Comparison of ENCODE assay signal across 8 cellular contexts in genomic region chr19:55259540-55260210, GRCh38. TPM values are rescaled to one million over a fixed set of nuclear protein-coding genes. Genes with fewer than 3 reads are reported as not detected.
DNase-seq lines count a peak whose midpoint lies in the region; ATAC-seq and TF ChIP-seq lines count a peak whose summit lies in the region.

No MANE protein-coding gene starts in this region.

- peak overlapping the region; percentile 94 for H3K4me3 Mint-ChIP-seq in activated B cell treated with CpG ODN at 0.5 μM for 24 hours

- H3K27me3 ChIP-seq in HUES6 (ENCODE audit: control insufficient read depth, insufficient read depth, low read length) (no peaks in the 10 kb centered on the region), smooth muscle cell (ENCODE audit: low read depth) (no peaks in the 10 kb centered on the region)

- peaks cover 36% of the 10 kb centered on the region for H3K79me2 ChIP-seq in smooth muscle cell (ENCODE audit: low read depth)

- peaks cover 45% of the 10 kb centered on the region for H3K4me1 Mint-ChIP-seq in activated B cell treated with CpG ODN at 0.5 μM for 24 hours

- no peaks in the 10 kb centered on the region for H3K9me3 Mint-ChIP-seq in activated B cell treated with CpG ODN at 0.5 μM for 24 hours

- H3K36me3 Mint-ChIP-seq in activated B cell treated with CpG ODN at 0.5 μM for 24 hours (ENCODE audit: low read depth) = peaks cover 30% of the 10 kb centered on the region

- DNase-seq in activated B cell treated with CpG ODN at 0.5 μM for 24 hours = no peak
- peak; percentile 55 for DNase-seq in left cardiac atrium
- no peak for DNase-seq in smooth muscle cell (lab: John Stamatoyannopoulos, UW; ENCODE audit: unreplicated experiment)
- DNase-seq in A172 (ENCODE audit: low spot score) = no peak
- DNase-seq in HT-29 (ENCODE audit: low spot score) = no peak
- DNase-seq in iPS-NIHi11 (ENCODE audit: low spot score) = no peak
- no peak for DNase-seq in cerebellar nuclear complex (lab: John Stamatoyannopoulos, UW)

- H3K27ac ChIP-seq in HUES6 (ENCODE audit: low read depth, low read length) (peak overlapping the region; percentile 79), smooth muscle cell (ENCODE audit: low read depth) (peak overlapping the region; percentile 92)

- peak overlapping the region; percentile 96 for H3K27ac Mint-ChIP-seq in activated B cell treated with CpG ODN at 0.5 μM for 24 hours

- H2AFZ ChIP-seq in smooth muscle cell (ENCODE audit: low read depth) = peak overlapping the region; percentile 75

- TF ChIP-seq CTCF in activated B cell treated with CpG ODN at 0.5 μM for 24 hours (IDR thresholded peaks at IDR 0.05) (no peak), smooth muscle cell (IDR thresholded peaks at IDR 0.05; ENCODE audit: borderline replicate concordance, insufficient read depth, poor library complexity, severe bottlenecking) (no peak)

- H3K9ac ChIP-seq in HUES6 (ENCODE audit: low read length) (peak overlapping the region; percentile 76), smooth muscle cell (ENCODE audit: low read depth) (peak overlapping the region; percentile 73)

- intact Hi-C loops in activated B cell treated with CpG ODN at 0.5 μM for 24 hours (cut with micrococcal nuclease) (loop anchor here (1.0 to 10.0 kb wide), 11 partner anchors 17 to 797 kb away; partner anchors contain the start of genes HSPBP1, KMT5C, LENG9 and PPP1R12C), left cardiac atrium (cut with DNase I) (loop anchor here in 1 of 2 donors (10.0 kb wide), 1 partner anchor 45 kb away; no protein-coding TSS in a partner anchor)

- peak overlapping the region; percentile 100 for H3K4me2 ChIP-seq in smooth muscle cell

- CTCF ChIA-PET in activated B cell treated with CpG ODN at 0.5 μM for 24 hours (lab: Charles Lee) = interaction anchor here (0.7 to 1.4 kb wide), 5 partner anchors 18 to 80 kb away, joined by 3 to 7 read pairs (median 3); partner anchors contain the start of gene KMT5C

- no peaks in the 10 kb centered on the region for H3K9me3 ChIP-seq in HUES6 (ENCODE audit: control insufficient read depth, insufficient read depth, low read depth, low read length)
- no peaks in the 10 kb centered on the region for H3K9me3 ChIP-seq in smooth muscle cell (replicated peaks; ENCODE audit: low read depth)

- ATAC-seq in activated B cell treated with CpG ODN at 0.5 μM for 24 hours (ENCODE audit: low read depth) = no peak
- no peak for ATAC-seq in left cardiac atrium

- peaks cover 35% of the 10 kb centered on the region for H4K20me1 ChIP-seq in smooth muscle cell (ENCODE audit: low read depth)

- POLR2A ChIA-PET in activated B cell treated with CpG ODN at 0.5 μM for 24 hours (lab: Charles Lee) = interaction anchor here (0.6 to 12.3 kb wide), 21 partner anchors 9 to 811 kb away, joined by 3 to 277 read pairs (median 7); partner anchors contain the start of genes BRSK1, CCDC106, HSPBP1 and KMT5C

- H3K4me1 ChIP-seq in HUES6 (ENCODE audit: control insufficient read depth, insufficient read depth, low read length) = peaks cover 29% of the 10 kb centered on the region
- H3K4me1 ChIP-seq in smooth muscle cell (ENCODE audit: low read depth) = peaks cover 33% of the 10 kb centered on the region

- WGBS in smooth muscle cell (ENCODE audit: low lambda C conversion rate) = 34% methylated on average over 29 of the region's 29 CpGs

- peaks cover 16% of the 10 kb centered on the region for H3F3A ChIP-seq in smooth muscle cell (ENCODE audit: low read depth)

- peak overlapping the region; percentile 98 for H3K4me3 ChIP-seq in HUES6 (ENCODE audit: low read depth, low read length)
- H3K4me3 ChIP-seq in smooth muscle cell = peak overlapping the region; percentile 90

- no peaks in the 10 kb centered on the region for H3K27me3 Mint-ChIP-seq in activated B cell treated with CpG ODN at 0.5 μM for 24 hours

- no peaks in the 10 kb centered on the region for H3K36me3 ChIP-seq in HUES6 (ENCODE audit: control insufficient read depth, insufficient read depth, low read length)
- no peaks in the 10 kb centered on the region for H3K36me3 ChIP-seq in smooth muscle cell (ENCODE audit: low read depth)

RNA-seq across cellular contexts. Expression of gene PPP6R1, which starts 0.9 kb away (rescaled TPM):
- total RNA-seq in activated B cell treated with CpG ODN at 0.5 μM for 24 hours (203 and 220 TPM in 2 replicates), left cardiac atrium (10 to 100 TPM; 37.8 to 42.4 TPM), smooth muscle cell (26.7 and 31.1 TPM in 2 replicates)
- 58.0 and 59.9 TPM in 2 replicates for polyA plus RNA-seq in smooth muscle cell
- total RNA-seq in A172 (2014; rRNA removed; shearing (Covaris generic)) = 73.6 and 80.1 TPM in 2 replicates
- total RNA-seq in HT-29 (2014; rRNA removed; shearing (Covaris generic)) = 111 and 131 TPM in 2 replicates

RNA-seq across cellular contexts. Expression of gene HSPBP1, which starts 20.2 kb away (rescaled TPM):
- total RNA-seq in activated B cell treated with CpG ODN at 0.5 μM for 24 hours = 32.2 and 32.9 TPM in 2 replicates
- 10 to 100 TPM; 26.4 to 35.8 TPM for total RNA-seq in left cardiac atrium
- total RNA-seq in smooth muscle cell = 21.5 and 22.1 TPM in 2 replicates
- 66.5 and 80.0 TPM in 2 replicates for polyA plus RNA-seq in smooth muscle cell
- 88.0 and 108 TPM in 2 replicates for total RNA-seq in A172 (2014; rRNA removed; shearing (Covaris generic))
- 173 and 177 TPM in 2 replicates for total RNA-seq in HT-29 (2014; rRNA removed; shearing (Covaris generic))

RNA-seq across cellular contexts. Expression of gene BRSK1, which starts 24.1 kb away (rescaled TPM):
- total RNA-seq in activated B cell treated with CpG ODN at 0.5 μM for 24 hours (1.3 and 2.7 TPM in 2 replicates), left cardiac atrium (10 to 100 TPM in 1 of 2 donors, 1 to 10 TPM in 1; 9.1 to 19.5 TPM), smooth muscle cell (5.0 and 10.4 TPM in 2 replicates)
- 3.0 and 3.3 TPM in 2 replicates for polyA plus RNA-seq in smooth muscle cell
- total RNA-seq in A172 (2014; rRNA removed; shearing (Covaris generic)) = 11.6 and 12.8 TPM in 2 replicates
- total RNA-seq in HT-29 (2014; rRNA removed; shearing (Covaris generic)) = 0.37 and 1.9 TPM in 2 replicates

RNA-seq across cellular contexts. Expression of gene TMEM86B, which starts 31.1 kb away (rescaled TPM):
- total RNA-seq in activated B cell treated with CpG ODN at 0.5 μM for 24 hours = 12.6 and 14.8 TPM in 2 replicates
- 1 to 10 TPM; 1.2 to 1.4 TPM for total RNA-seq in left cardiac atrium
- 1.7 and 2.1 TPM in 2 replicates for total RNA-seq in smooth muscle cell
- 2.6 and 3.3 TPM in 2 replicates for polyA plus RNA-seq in smooth muscle cell
- total RNA-seq in A172 (2014; rRNA removed; shearing (Covaris generic)) = 1.6 and 3.4 TPM in 2 replicates
- 9.9 and 10.6 TPM in 2 replicates for total RNA-seq in HT-29 (2014; rRNA removed; shearing (Covaris generic))

RNA-seq across cellular contexts. Expression of gene PTPRH, which starts 50.4 kb away (rescaled TPM):
- total RNA-seq in activated B cell treated with CpG ODN at 0.5 μM for 24 hours (not detected in 2 replicates), left cardiac atrium (1 to 10 TPM in 1 of 2 donors, under 1 TPM in 1; 0.74 to 1.5 TPM), smooth muscle cell (0.18 and 0.31 TPM in 2 replicates)
- 0.46 TPM in 1 of 2 replicates, not detected in the other for polyA plus RNA-seq in smooth muscle cell
- total RNA-seq in A172 (2014; rRNA removed; shearing (Covaris generic)) = 12.3 and 18.4 TPM in 2 replicates
- total RNA-seq in HT-29 (2014; rRNA removed; shearing (Covaris generic)) = 87.1 and 103 TPM in 2 replicates
